29 cellular contexts compared by ENCODE assay signal in genomic region chr17:73376152-73376551, GRCh38.
"Had no signal": no experiment of that assay in that cellular context is flagged by ENCODE, and none has a peak within 500 bp of the region (broad histone marks: within the 10 kb centered on the region; RNA-seq: fewer than 3 reads in every experiment).

No MANE protein-coding gene starts in this region.

- H3K27me3 ChIP-seq: neural progenitor cell, neutrophil, ovary, right atrium auricular region, suprapubic skin, upper lobe of right lung, uterus had no signal

- H3K4me2 ChIP-seq: neural progenitor cell had no signal

- H3K27me3 Mint-ChIP-seq: naive B cell; stimulated activated naive B cell treated with anti-CD40 and anti-IgM and Interleukin-4, amounts not matched to agents 10 μg/mL and 1 μg/mL and 100 μg/mL, for 72 hours had no signal

- H3K9me3 Mint-ChIP-seq: mesothelial cell of epicardium; naive B cell; natural killer cell; nephron progenitor cell; neural progenitor cell; stimulated activated naive B cell treated with anti-CD40 and anti-IgM and Interleukin-4, amounts not matched to agents 10 μg/mL and 1 μg/mL and 100 μg/mL, for 72 hours had no signal

- H3K4me3 ChIP-seq: left ventricle myocardium inferior, lung, neural progenitor cell, ovary, right atrium auricular region, skin epidermis, suprapubic skin, thoracic aorta, tibial artery, upper lobe of right lung, uterus had no signal

- H2AFZ ChIP-seq: neural progenitor cell had no signal

- H3K36me3 ChIP-seq: left ventricle myocardium inferior, neural progenitor cell, neutrophil, ovary, right atrium auricular region, suprapubic skin, thoracic aorta, tibial artery, upper lobe of right lung, uterus had no signal

- ATAC-seq: natural killer cell; sciatic nerve; stimulated activated naive B cell treated with anti-CD40 and anti-IgM and Interleukin-4, amounts not matched to agents 10 μg/mL and 1 μg/mL and 100 μg/mL, for 72 hours; stimulated activated naive CD8-positive, alpha-beta T cell treated with anti-CD3 and anti-CD28 coated beads, Interleukin-15, Interleukin-2, amounts not matched to agents 100 U/mL and 50 U/mL, for 24 hours; upper lobe of right lung had no signal

- H3K27ac ChIP-seq: left ventricle myocardium inferior, neural progenitor cell, neutrophil, ovary, right atrium auricular region, skin epidermis, suprapubic skin, thoracic aorta, tibial artery, upper lobe of right lung, uterus had no signal

- H3K9me3 ChIP-seq: left ventricle myocardium inferior, neutrophil, ovary, right atrium auricular region, suprapubic skin, thoracic aorta, tibial artery, upper lobe of right lung, uterus had no signal

- H3K36me3 Mint-ChIP-seq: natural killer cell had no signal

- DNase-seq: hippocampal formation; islet precursor cell; left ventricle myocardium inferior; mesendoderm; naive B cell; natural killer cell; nephron progenitor cell; occipital lobe; ovary; stimulated activated CD4-positive, alpha-beta T cell treated with anti-CD3 and anti-CD28 coated beads, Interleukin-12 subunit alpha, Interleukin-12 subunit beta, amount 100 ng/mL, for 4 hours; stimulated activated CD4-positive, alpha-beta T cell treated with anti-CD3 and anti-CD28 coated beads, Interleukin-15, amount 100 ng/mL, for 24 hours; stimulated activated CD4-positive, alpha-beta T cell treated with anti-CD3 and anti-CD28 coated beads, Interleukin-2, amount 100 ng/mL, for 24 hours; stimulated activated CD4-positive, alpha-beta T cell treated with anti-CD3 and anti-CD28 coated beads, Interleukin-4, amount 100 ng/mL, for 1 hour; stimulated activated naive B cell treated with anti-CD40 and anti-IgM and Interleukin-4, amounts not matched to agents 10 μg/mL and 1 μg/mL and 100 μg/mL, for 72 hours; stimulated activated naive CD8-positive, alpha-beta T cell treated with anti-CD3 and anti-CD28 coated beads, Interleukin-15, Interleukin-2, amounts not matched to agents 100 U/mL and 50 U/mL, for 24 hours; tibial artery; trophoblast cell; upper lobe of right lung; uterus had no signal

- H3K4me3 Mint-ChIP-seq: mesothelial cell of epicardium; naive B cell; natural killer cell; nephron progenitor cell; neural progenitor cell; stimulated activated naive B cell treated with anti-CD40 and anti-IgM and Interleukin-4, amounts not matched to agents 10 μg/mL and 1 μg/mL and 100 μg/mL, for 72 hours had no signal

- H3K4me1 Mint-ChIP-seq: mesothelial cell of epicardium; natural killer cell; neural progenitor cell; stimulated activated naive B cell treated with anti-CD40 and anti-IgM and Interleukin-4, amounts not matched to agents 10 μg/mL and 1 μg/mL and 100 μg/mL, for 72 hours had no signal

- H3K27ac Mint-ChIP-seq: mesothelial cell of epicardium; naive B cell; natural killer cell; nephron progenitor cell; neural progenitor cell; progenitor cell of endocrine pancreas; stimulated activated naive B cell treated with anti-CD40 and anti-IgM and Interleukin-4, amounts not matched to agents 10 μg/mL and 1 μg/mL and 100 μg/mL, for 72 hours had no signal

- H3K4me1 ChIP-seq: left ventricle myocardium inferior, neural progenitor cell, right atrium auricular region, suprapubic skin, tibial artery, upper lobe of right lung, uterus had no signal
